ENCODE assay signal across 8 cellular contexts in genomic region chr22:43883012-43883661, GRCh38. TPM values are rescaled to one million over a fixed set of nuclear protein-coding genes. Genes with fewer than 3 reads are reported as not detected.
A peak's percentile ranks its signal among the peaks of the same experiment; 100 is the strongest.
DNase-seq lines count a peak whose midpoint lies in the region; ATAC-seq and TF ChIP-seq lines count a peak whose summit lies in the region.

No MANE protein-coding gene starts in this region.

- H3K27ac Mint-ChIP-seq in naive thymus-derived CD4-positive, alpha-beta T cell: no peak overlapping the region

- H3K27me3 Mint-ChIP-seq in naive thymus-derived CD4-positive, alpha-beta T cell: peaks cover 3 to 44% (median 24%) of the 10 kb centered on the region in 5 donors

- no peaks in the 10 kb centered on the region for H3K9me3 ChIP-seq in naive thymus-derived CD4-positive, alpha-beta T cell (ENCODE audit: control insufficient read depth in 2 of 3, low read length in 3 of 3)

- DNase-seq in GM20000 (ENCODE audit: low spot score): peak; percentile 83
- DNase-seq in NCI-H345 (lab: John Stamatoyannopoulos, UW): peak; percentile 55
- DNase-seq in activated CD4-positive, alpha-beta T cell treated with anti-CD3 and anti-CD28 coated beads for 4 hours: peak; percentile 26 to 43
- DNase-seq in effector CD8-positive, alpha-beta T cell (lab: John Stamatoyannopoulos, UW): peak; percentile 4
- peak in 7 of 9 donors; percentile 25 to 54 (median 28) for DNase-seq in naive thymus-derived CD4-positive, alpha-beta T cell

- CTCF ChIA-PET in naive thymus-derived CD4-positive, alpha-beta T cell (lab: Charles Lee): no interaction called here

- intact Hi-C loops in naive thymus-derived CD4-positive, alpha-beta T cell (cut with micrococcal nuclease): loop anchor here (1.0 to 2.0 kb wide), 2 partner anchors 63 to 744 kb away; no protein-coding TSS in a partner anchor

- no peak overlapping the region for H3K4me3 Mint-ChIP-seq in naive thymus-derived CD4-positive, alpha-beta T cell

- peaks cover 0 to 4% (median 0%) of the 10 kb centered on the region in 11 donors for H3K9me3 Mint-ChIP-seq in naive thymus-derived CD4-positive, alpha-beta T cell

- POLR2A ChIA-PET in naive thymus-derived CD4-positive, alpha-beta T cell (lab: Charles Lee): no interaction called here

- H3K4me3 ChIP-seq in naive thymus-derived CD4-positive, alpha-beta T cell (ENCODE audit: low read length): no peak overlapping the region

- no peaks in the 10 kb centered on the region for H3K4me1 ChIP-seq in naive thymus-derived CD4-positive, alpha-beta T cell (ENCODE audit: control insufficient read depth in 2 of 2, insufficient read depth in 2 of 2, low read length in 2 of 2)

- no peaks in the 10 kb centered on the region for H3K36me3 Mint-ChIP-seq in naive thymus-derived CD4-positive, alpha-beta T cell

- peaks cover 0 to 4% (median 0%) of the 10 kb centered on the region in 7 donors for H3K4me1 Mint-ChIP-seq in naive thymus-derived CD4-positive, alpha-beta T cell

- no peak overlapping the region for H3K27ac ChIP-seq in C4-2B
- H3K27ac ChIP-seq in naive thymus-derived CD4-positive, alpha-beta T cell (ENCODE audit: low read depth, low read length): no peak overlapping the region

- ATAC-seq in naive thymus-derived CD4-positive, alpha-beta T cell: peak; percentile 53
- ATAC-seq in HG03135 (IDR thresholded peaks at IDR 0.05; ENCODE audit: unreplicated experiment) (no peak), GM21825 (IDR thresholded peaks at IDR 0.05; ENCODE audit: unreplicated experiment) (no peak)

- peaks cover 0 to 3% of the 10 kb centered on the region in 2 donors for H3K27me3 ChIP-seq in naive thymus-derived CD4-positive, alpha-beta T cell (ENCODE audit: control insufficient read depth in 2 of 2, insufficient read depth in 2 of 2, low read length in 2 of 2)

- peak; percentile 89 for TF ChIP-seq CTCF in C4-2B (conservative IDR thresholded peaks at IDR 0.05)
- TF ChIP-seq CTCF in GM20000 (IDR thresholded peaks at IDR 0.05; ENCODE audit: extremely low read depth, missing control alignments): peak; percentile 58

- H3K36me3 ChIP-seq in naive thymus-derived CD4-positive, alpha-beta T cell (ENCODE audit: control insufficient read depth in 2 of 3, insufficient read depth in 3 of 3, low read length in 3 of 3): no peaks in the 10 kb centered on the region

RNA-seq across cellular contexts. Expression of gene PNPLA5, which starts 8.7 kb away (rescaled TPM):
- not detected for total RNA-seq in naive thymus-derived CD4-positive, alpha-beta T cell
- not detected for polyA plus RNA-seq in naive thymus-derived CD4-positive, alpha-beta T cell

RNA-seq across cellular contexts. Expression of gene SULT4A1, which starts 20.8 kb away (rescaled TPM):
- total RNA-seq in naive thymus-derived CD4-positive, alpha-beta T cell: not detected
- not detected for polyA plus RNA-seq in naive thymus-derived CD4-positive, alpha-beta T cell

RNA-seq across cellular contexts. Expression of gene PNPLA3, which starts 40.5 kb away (rescaled TPM):
- under 1 TPM in 2 of 5 experiments, not detected in 3; 0.19 to 0.29 TPM for total RNA-seq in naive thymus-derived CD4-positive, alpha-beta T cell
- polyA plus RNA-seq in naive thymus-derived CD4-positive, alpha-beta T cell: not detected

Comparison
In these comparisons a context has a peak if more than half of its experiments do, and no peak if none do; other contexts are left out.
1. DNase-seq: peak in every context shown above with its lines; median percentile 83 in GM20000; 55 in NCI-H345; 34 in activated CD4-positive, alpha-beta T cell treated with anti-CD3 and anti-CD28 coated beads for 4 hours; 28 in naive thymus-derived CD4-positive, alpha-beta T cell; 4 in effector CD8-positive, alpha-beta T cell.